8 cellular contexts compared by ENCODE assay signal in the genomic region with DNA sequence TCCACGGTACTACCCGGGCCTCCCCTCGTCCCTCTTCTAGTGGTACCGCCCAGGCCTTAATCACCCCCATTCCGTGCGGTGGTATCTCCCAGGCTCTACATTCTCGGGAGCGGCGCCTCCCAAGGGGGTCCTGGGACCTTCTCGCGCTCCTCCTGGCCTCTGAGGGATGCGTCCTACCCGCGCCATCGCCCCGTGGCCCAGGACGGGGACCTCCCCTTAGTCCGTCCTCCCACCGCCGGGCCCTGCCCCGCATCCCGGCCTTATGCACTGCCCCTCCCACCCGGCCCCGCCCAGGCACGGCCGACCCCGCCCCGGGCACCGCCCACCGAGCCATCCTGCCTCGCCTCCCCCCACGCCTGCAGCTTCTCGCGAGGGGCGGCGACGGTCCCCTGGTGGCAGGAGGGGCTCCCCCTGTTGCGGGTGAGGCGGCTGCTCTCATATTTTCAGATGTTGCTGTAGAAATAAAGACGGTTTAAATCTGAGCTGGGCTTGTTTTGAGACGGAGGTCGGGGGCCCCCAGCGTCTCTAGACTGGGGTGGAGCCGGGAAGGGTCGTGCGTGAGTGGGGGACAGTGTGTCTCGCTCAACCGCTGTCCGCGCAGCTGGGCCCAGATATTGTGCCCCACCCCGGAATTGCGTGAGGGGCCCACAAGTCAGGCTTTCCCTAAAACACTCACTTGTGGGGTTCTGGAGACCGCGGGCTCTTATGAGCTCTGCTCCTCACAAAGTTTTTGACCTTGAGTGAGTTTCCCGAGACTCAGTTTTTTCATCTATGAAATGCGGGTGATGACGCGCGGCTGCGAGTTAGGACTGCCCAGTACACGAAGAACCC. TPM values are rescaled to one million over a fixed set of nuclear protein-coding genes. Genes with fewer than 3 reads are reported as not detected.
DNase-seq lines count a peak whose midpoint lies in the region; ATAC-seq and TF ChIP-seq lines count a peak whose summit lies in the region.

No MANE protein-coding gene starts in this region.

- H3K4me3 Mint-ChIP-seq in nephron progenitor cell = peak overlapping the region; percentile 96

- TF ChIP-seq CTCF in fibroblast of the aortic adventitia (IDR thresholded peaks at IDR 0.05; ENCODE audit: insufficient read depth, low read length) (no peak), nephron progenitor cell (IDR thresholded peaks at IDR 0.05) (no peak)

- peaks cover 26% of the 10 kb centered on the region for H3K36me3 Mint-ChIP-seq in nephron progenitor cell (ENCODE audit: low read depth)

- peak; percentile 31 for ATAC-seq in GM19455 (IDR thresholded peaks at IDR 0.05; ENCODE audit: unreplicated experiment)
- peak; percentile 60 for ATAC-seq in stimulated activated naive CD8-positive, alpha-beta T cell treated with anti-CD3 and anti-CD28 coated beads, Interleukin-15, Interleukin-2, amounts not matched to agents 100 U/mL and 50 U/mL, for 24 hours

- peaks cover 25% of the 10 kb centered on the region for H3K4me1 Mint-ChIP-seq in nephron progenitor cell

- H3K27ac Mint-ChIP-seq in nephron progenitor cell = peak overlapping the region; percentile 99

- DNase-seq in COLO829 (ENCODE audit: low spot score) (peak; percentile 81), HT-29 (ENCODE audit: low spot score) (peak; percentile 86), RPMI7951 (ENCODE audit: low read depth) (peak; percentile 84), fibroblast of the aortic adventitia (ENCODE audit: low read depth) (peak; percentile 80), nephron progenitor cell (peak; percentile 92)
- peak; percentile 74 for DNase-seq in activated effector memory CD4-positive, alpha-beta T cell treated with Interleukin-2 at 50 U/mL for 16 hours
- peak; percentile 94 for DNase-seq in stimulated activated naive CD8-positive, alpha-beta T cell treated with anti-CD3 and anti-CD28 coated beads, Interleukin-15, Interleukin-2, amounts not matched to agents 100 U/mL and 50 U/mL, for 24 hours

- no peaks in the 10 kb centered on the region for H3K27me3 Mint-ChIP-seq in nephron progenitor cell (ENCODE audit: low read depth, poor library complexity)

- H3K9me3 Mint-ChIP-seq in nephron progenitor cell = no peaks in the 10 kb centered on the region

- peak overlapping the region; percentile 68 for H3K4me3 ChIP-seq in fibroblast of the aortic adventitia (ENCODE audit: low read depth, low read length)

RNA-seq across cellular contexts. Expression of a gene that starts 0.8 kb away (rescaled TPM):
- 357 and 380 TPM in 2 replicates for total RNA-seq in HT-29 (2014; rRNA removed; shearing (Covaris generic))
- 146 and 161 TPM in 2 replicates for total RNA-seq in RPMI7951 (2014; rRNA removed; shearing (Covaris generic))
- 69.1 and 85.1 TPM in 2 replicates for total RNA-seq in fibroblast of the aortic adventitia (ENCODE audit: low replicate concordance)

RNA-seq across cellular contexts. Expression of a gene that starts 10.1 kb away (rescaled TPM):
- 14.4 and 17.8 TPM in 2 replicates for total RNA-seq in HT-29 (2014; rRNA removed; shearing (Covaris generic))
- total RNA-seq in RPMI7951 (2014; rRNA removed; shearing (Covaris generic)) = 9.9 and 11.2 TPM in 2 replicates
- total RNA-seq in fibroblast of the aortic adventitia (ENCODE audit: low replicate concordance) = 11.5 and 15.9 TPM in 2 replicates

RNA-seq across cellular contexts. Expression of a gene that starts 10.4 kb away (rescaled TPM):
- 0.21 and 0.99 TPM in 2 replicates for total RNA-seq in HT-29 (2014; rRNA removed; shearing (Covaris generic))
- total RNA-seq in RPMI7951 (2014; rRNA removed; shearing (Covaris generic)) = 6.0 and 9.3 TPM in 2 replicates
- total RNA-seq in fibroblast of the aortic adventitia (ENCODE audit: low replicate concordance) = 1.1 TPM in 1 of 2 replicates, not detected in the other

RNA-seq across cellular contexts. Expression of a gene that starts 21.3 kb away (rescaled TPM):
- total RNA-seq in HT-29 (2014; rRNA removed; shearing (Covaris generic)) = 286 and 299 TPM in 2 replicates
- 119 and 167 TPM in 2 replicates for total RNA-seq in RPMI7951 (2014; rRNA removed; shearing (Covaris generic))
- 35.0 and 119 TPM in 2 replicates for total RNA-seq in fibroblast of the aortic adventitia (ENCODE audit: low replicate concordance)

RNA-seq across cellular contexts. Expression of a gene that starts 24.1 kb away (rescaled TPM):
- 0.05 and 0.08 TPM in 2 replicates for total RNA-seq in HT-29 (2014; rRNA removed; shearing (Covaris generic))
- 0.39 TPM in 1 of 2 replicates, not detected in the other for total RNA-seq in RPMI7951 (2014; rRNA removed; shearing (Covaris generic))
- 0.27 and 0.41 TPM in 2 replicates for total RNA-seq in fibroblast of the aortic adventitia (ENCODE audit: low replicate concordance)

Comparison
In these comparisons a context has a peak if more than half of its experiments do, and no peak if none do; other contexts are left out.
1. Peak in every context shown above with its lines: DNase-seq, ATAC-seq and H3K4me3 ChIP-seq.